ENCODE assay signal across 8 cellular contexts in genomic region chr10:114876602-114877300, GRCh38. TPM values are rescaled to one million over a fixed set of nuclear protein-coding genes. Genes with fewer than 3 reads are reported as not detected.
DNase-seq lines count a peak whose midpoint lies in the region; ATAC-seq, FAIRE-seq and TF ChIP-seq lines count a peak whose summit lies in the region.

No MANE protein-coding gene starts in this region.

- TF ChIP-seq POLR2A in A549 (IDR thresholded peaks at IDR 0.05; ENCODE audit: low read length), result no peak

- H3K4me2 ChIP-seq in A549, result peak overlapping the region; percentile 47

- WGBS in A549 (ENCODE audit: missing lambda C conversion rate), result 27% methylated on average over 20 of the region's 20 CpGs

- no peaks in the 10 kb centered on the region for H3K36me3 Mint-ChIP-seq in chondrocyte (ENCODE audit: low read depth)
- no peaks in the 10 kb centered on the region for H3K36me3 Mint-ChIP-seq in stimulated activated memory B cell treated with anti-CD40 and anti-IgM and Interleukin-4, amounts not matched to agents 10 μg/mL and 1 μg/mL and 100 μg/mL, for 72 hours

- intact Hi-C loops in left lung (cut with DNase I), result loop anchor here in 1 of 2 donors (10.0 kb wide), 1 partner anchor 248 kb away; no protein-coding TSS in a partner anchor

- TF ChIP-seq CTCF in A549 (IDR thresholded peaks at IDR 0.05), result peak; percentile 79
- peak; percentile 79 for TF ChIP-seq CTCF in GM12874 (IDR thresholded peaks at IDR 0.05; ENCODE audit: insufficient read depth, low read depth, low read length)
- peak; percentile 76 for TF ChIP-seq CTCF in HFF-Myc (IDR thresholded peaks at IDR 0.05; ENCODE audit: low read depth, low read length, missing control alignments)
- peak; percentile 98 for TF ChIP-seq CTCF in chondrocyte (IDR thresholded peaks at IDR 0.05)
- TF ChIP-seq CTCF in left lung (IDR thresholded peaks at IDR 0.05), result peak; percentile 36 to 46

- no peak overlapping the region for H3K27ac Mint-ChIP-seq in chondrocyte (ENCODE audit: unreplicated experiment)
- no peak overlapping the region for H3K27ac Mint-ChIP-seq in stimulated activated memory B cell treated with anti-CD40 and anti-IgM and Interleukin-4, amounts not matched to agents 10 μg/mL and 1 μg/mL and 100 μg/mL, for 72 hours

- H3K4me1 ChIP-seq in A549 (peaks cover 3% of the 10 kb centered on the region; the same call in 1 of the 3 replicates), left lung (peaks cover 0 to 20% of the 10 kb centered on the region in 2 donors)

- POLR2A ChIA-PET in A549 (lab: Yijun Ruan, JAX), result no interaction called here

- H3K4me3 ChIP-seq in A549 (no peak overlapping the region), HFF-Myc (replicated peaks; ENCODE audit: low read depth, low read length) (no peak overlapping the region), MG63 (no peak overlapping the region), left lung (no peak overlapping the region)

- no peaks in the 10 kb centered on the region for H3K27me3 Mint-ChIP-seq in chondrocyte (ENCODE audit: low read depth)
- H3K27me3 Mint-ChIP-seq in stimulated activated memory B cell treated with anti-CD40 and anti-IgM and Interleukin-4, amounts not matched to agents 10 μg/mL and 1 μg/mL and 100 μg/mL, for 72 hours, result peaks cover 39% of the 10 kb centered on the region

- DNase-seq in A549 (ENCODE audit: low read depth in 1 of 2, low spot score in 1 of 2) (peak; percentile 68 to 87), HFF-Myc (ENCODE audit: extremely low read depth, low read depth) (peak; percentile 38), MG63 (peak; percentile 64), SW480 (ENCODE audit: low spot score) (peak; percentile 68), chondrocyte (ENCODE audit: low spot score) (no peak), left lung (peak; percentile 54 to 83)

- CTCF ChIA-PET in A549 (lab: Yijun Ruan, JAX), result interaction anchor here (0.5 to 5.8 kb wide), 39 partner anchors 9 to 412 kb away, joined by 3 to 71 read pairs (median 5); partner anchors contain the start of gene TRUB1

- no peak for FAIRE-seq in A549 (lab: Jason Lieb, UNC)

- H3K9me3 Mint-ChIP-seq in chondrocyte (ENCODE audit: low read depth), result peaks cover 5% of the 10 kb centered on the region
- H3K9me3 Mint-ChIP-seq in stimulated activated memory B cell treated with anti-CD40 and anti-IgM and Interleukin-4, amounts not matched to agents 10 μg/mL and 1 μg/mL and 100 μg/mL, for 72 hours, result no peaks in the 10 kb centered on the region

- H3K36me3 ChIP-seq in MG63 (no peaks in the 10 kb centered on the region), left lung (no peaks in the 10 kb centered on the region)

- H3K9me3 ChIP-seq in A549 (no peaks in the 10 kb centered on the region), MG63 (no peaks in the 10 kb centered on the region), left lung (no peaks in the 10 kb centered on the region)

- peak; percentile 89 to 95 for ATAC-seq in A549
- peak; percentile 93 for ATAC-seq in left lung
- peak; percentile 61 for ATAC-seq in stimulated activated memory B cell treated with anti-CD40 and anti-IgM and Interleukin-4, amounts not matched to agents 10 μg/mL and 1 μg/mL and 100 μg/mL, for 72 hours

- TF ChIP-seq RAD21 in A549 (conservative IDR thresholded peaks at IDR 0.05 in 1 of 2, IDR thresholded peaks at IDR 0.05 in 1 of 2), result peak; percentile 89 to 90

- H3K27ac ChIP-seq in A549 (no peak overlapping the region), left lung (no peak overlapping the region)

- no peak overlapping the region for H3K4me3 Mint-ChIP-seq in chondrocyte (ENCODE audit: unreplicated experiment)
- H3K4me3 Mint-ChIP-seq in stimulated activated memory B cell treated with anti-CD40 and anti-IgM and Interleukin-4, amounts not matched to agents 10 μg/mL and 1 μg/mL and 100 μg/mL, for 72 hours, result no peak overlapping the region

- H3K27me3 ChIP-seq in MG63, result no peaks in the 10 kb centered on the region
- H3K27me3 ChIP-seq in left lung, result no peaks in the 10 kb centered on the region

- H3K4me1 Mint-ChIP-seq in chondrocyte (ENCODE audit: low read depth), result peaks cover 49% of the 10 kb centered on the region
- peaks cover 26% of the 10 kb centered on the region for H3K4me1 Mint-ChIP-seq in stimulated activated memory B cell treated with anti-CD40 and anti-IgM and Interleukin-4, amounts not matched to agents 10 μg/mL and 1 μg/mL and 100 μg/mL, for 72 hours

- no peak for TF ChIP-seq EP300 in A549 (IDR thresholded peaks at IDR 0.05)

TF ChIP-seq in A549, 52 proteins besides CTCF, POLR2A, EP300 and RAD21:
- TF ChIP-seq SMC3 (IDR thresholded peaks at IDR 0.05), result peak; percentile 84
- no peak for TF ChIP-seq HEYL (CRISPR knock-in tag; IDR thresholded peaks at IDR 0.05)

RNA-seq across cellular contexts. Expression of gene FHIP2A, which starts 55.2 kb away (rescaled TPM):
- polyA plus RNA-seq in A549 (2011; rRNA removed) (18.2 and 18.4 TPM in 2 replicates), A549 (2017; fragmentation: RNase III; extraction: RNeasy Plus Mini Kit Qiagen cat#74134 plus additional on column Dnase treatment) (8.8 to 9.5 TPM (median 8.9 TPM) in 3 replicates)
- 2.1 and 2.5 TPM in 2 replicates for polyA plus RNA-seq in A549 (2012; cell fraction: cytosol; rRNA removed)
- polyA plus RNA-seq in A549 (2012; cell fraction: nucleus; rRNA removed), result 7.5 and 9.2 TPM in 2 replicates
- polyA minus RNA-seq in A549 (2011; rRNA and poly(A)+ RNA removed), result 22.3 and 30.3 TPM in 2 replicates
- total RNA-seq in MG63 (2014; rRNA removed; shearing (Covaris generic); ENCODE audit: low replicate concordance), result 7.1 and 9.4 TPM in 2 replicates
- total RNA-seq in chondrocyte (43.7 to 52.4 TPM (median 48.2 TPM) in 3 replicates), left lung (10 to 100 TPM; 27.7 to 29.4 TPM)

Comparison
In these comparisons a context has a peak if more than half of its experiments do, and no peak if none do; other contexts are left out.
1. CTCF ChIP-seq: peak in every context shown above with its lines; median percentile 98 in chondrocyte; 79 in A549; 79 in GM12874; 76 in HFF-Myc; 41 in left lung.